Comparison of ENCODE assay signal across 20 cellular contexts in genomic region chr1:156957634-156958033, GRCh38. TPM values are rescaled to one million over a fixed set of nuclear protein-coding genes. Genes with fewer than 3 reads are reported as not detected.
DNase-seq lines count a peak whose midpoint lies in the region; ATAC-seq, FAIRE-seq and TF ChIP-seq lines count a peak whose summit lies in the region.
"Had no signal": no experiment of that assay in that cellular context is flagged by ENCODE, and none has a peak within 500 bp of the region (broad histone marks: within the 10 kb centered on the region; RNA-seq: fewer than 3 reads in every experiment).

No MANE protein-coding gene starts in this region.

- H3K9ac ChIP-seq in Loucy (ENCODE audit: low read depth, low read length, poor library complexity, severe bottlenecking), result no peak overlapping the region
- H3K9ac ChIP-seq: GM23248 had no signal

- no peaks in the 10 kb centered on the region for H3K9me3 Mint-ChIP-seq in CD14-positive monocyte
- H3K9me3 Mint-ChIP-seq: CD8-positive, alpha-beta memory T cell had no signal

- intact Hi-C loops in PC-9 (cut with micrococcal nuclease; ENCODE audit: unreplicated experiment), result loop anchor here (2.0 to 10.0 kb wide), 3 partner anchors 31 to 117 kb away; no protein-coding TSS in a partner anchor
- intact Hi-C loops in CD14-positive monocyte (cut with micrococcal nuclease), result no loop called here

- peak overlapping the region; percentile 85 for H3K27ac ChIP-seq in PC-9
- H3K27ac ChIP-seq: A549, C4-2B, GM23248 had no signal

- no peak overlapping the region for H3K4me3 Mint-ChIP-seq in CD14-positive monocyte
- H3K4me3 Mint-ChIP-seq: CD8-positive, alpha-beta memory T cell had no signal

- no TSS peak for BruUV-seq in PC-9 (replicated peaks; lab: Mats Ljungman, UMichigan)

- H3K4me2 ChIP-seq in Loucy (ENCODE audit: low read depth, low read length, poor library complexity, severe bottlenecking), result peak overlapping the region; percentile 25
- H3K4me2 ChIP-seq in PC-9, result peak overlapping the region; percentile 76
- H3K4me2 ChIP-seq: A549 had no signal

- H3K4me3 ChIP-seq in Loucy (ENCODE audit: low read length, poor library complexity, severe bottlenecking), result no peak overlapping the region
- H3K4me3 ChIP-seq in PC-9, result peak overlapping the region; percentile 38; the same call in 1 of the 2 replicates
- no peak overlapping the region for H3K4me3 ChIP-seq in bronchial epithelial cell (ENCODE audit: low read depth, low read length)
- no peak overlapping the region for H3K4me3 ChIP-seq in kidney epithelial cell (ENCODE audit: low read depth, low read length)
- H3K4me3 ChIP-seq: A549, GM23248 had no signal

- H3K27me3 ChIP-seq in Loucy (ENCODE audit: insufficient read depth, low read length, poor library complexity, severe bottlenecking), result no peaks in the 10 kb centered on the region
- H3K27me3 ChIP-seq in PC-9 (ENCODE audit: insufficient read depth, low read depth), result no peaks in the 10 kb centered on the region
- H3K27me3 ChIP-seq in bronchial epithelial cell (ENCODE audit: control insufficient read depth, insufficient read depth, low read length), result no peaks in the 10 kb centered on the region
- no peaks in the 10 kb centered on the region for H3K27me3 ChIP-seq in kidney epithelial cell (ENCODE audit: control insufficient read depth, insufficient read depth, low read length)
- H3K27me3 ChIP-seq: BE2C had no signal

- no peak for FAIRE-seq in bronchial epithelial cell (lab: Jason Lieb, UNC)
- FAIRE-seq: A549 had no signal

- no peak for TF ChIP-seq CTCF in Loucy (conservative IDR thresholded peaks at IDR 0.05; ENCODE audit: low read length)
- no peak for TF ChIP-seq CTCF in PC-9 (conservative IDR thresholded peaks at IDR 0.05)
- TF ChIP-seq CTCF in bronchial epithelial cell (IDR thresholded peaks at IDR 0.05; ENCODE audit: insufficient read depth, low read length, severe bottlenecking), result no peak
- no peak for TF ChIP-seq CTCF in kidney epithelial cell (IDR thresholded peaks at IDR 0.05; ENCODE audit: insufficient read depth, low read length, poor library complexity, severe bottlenecking)
- no peak for TF ChIP-seq CTCF in CD14-positive monocyte (IDR thresholded peaks at IDR 0.05)

- POLR2A ChIA-PET in PC-9 (lab: Charles Lee; ENCODE audit: unreplicated experiment), result interaction anchor here (0.5 to 0.6 kb wide), 2 partner anchors 264 to 1648 kb away, joined by 3 read pairs; no protein-coding TSS in a partner anchor

- H3F3A ChIP-seq in Loucy (ENCODE audit: low read depth) (no peaks in the 10 kb centered on the region), PC-9 (ENCODE audit: insufficient read depth, low read depth) (peaks cover 28% of the 10 kb centered on the region)

- H3K9me3 ChIP-seq in Loucy (ENCODE audit: insufficient read depth, low read depth, low read length) (no peaks in the 10 kb centered on the region), PC-9 (ENCODE audit: insufficient read depth, low read depth) (no peaks in the 10 kb centered on the region)
- H3K9me3 ChIP-seq: A549, BE2C, Caco-2 had no signal

- H3K9me2 ChIP-seq in Loucy (replicated peaks; ENCODE audit: low read depth, low read length) (no peaks in the 10 kb centered on the region), PC-9 (ENCODE audit: insufficient read depth) (no peaks in the 10 kb centered on the region)

- ATAC-seq in GM19351 (IDR thresholded peaks at IDR 0.05; ENCODE audit: unreplicated experiment), result no peak
- no peak for ATAC-seq in HG02870 (IDR thresholded peaks at IDR 0.05; ENCODE audit: unreplicated experiment)
- ATAC-seq: A549 had no signal

- H3K36me3 ChIP-seq in Loucy (ENCODE audit: insufficient read depth, low read length) (no peaks in the 10 kb centered on the region), PC-9 (ENCODE audit: low read depth) (peaks cover 19% of the 10 kb centered on the region), bronchial epithelial cell (ENCODE audit: control insufficient read depth, insufficient read depth, low read length) (peaks cover 25% of the 10 kb centered on the region), kidney epithelial cell (ENCODE audit: control insufficient read depth, insufficient read depth, low read length) (no peaks in the 10 kb centered on the region)

- H3K36me3 Mint-ChIP-seq in CD14-positive monocyte, result peaks cover 93 to 96% of the 10 kb centered on the region in 2 donors
- H3K36me3 Mint-ChIP-seq: IgD-negative memory B cell had no signal

- peak overlapping the region in 2 of 7 donors; percentile 8 to 34 for H3K27ac Mint-ChIP-seq in CD14-positive monocyte
- H3K27ac Mint-ChIP-seq: IgD-negative memory B cell had no signal

- H3K27me3 Mint-ChIP-seq in CD14-positive monocyte (ENCODE audit: low read depth in 3 of 3), result no peaks in the 10 kb centered on the region

- H3K4me1 Mint-ChIP-seq in CD14-positive monocyte, result peaks cover 12% of the 10 kb centered on the region

- H4K20me1 ChIP-seq in Loucy (ENCODE audit: insufficient read depth, low read length, poor library complexity, severe bottlenecking) (no peaks in the 10 kb centered on the region), PC-9 (ENCODE audit: insufficient read depth) (no peaks in the 10 kb centered on the region)

- DNase-seq in PC-9 (peak; percentile 28 to 85), bronchial epithelial cell (ENCODE audit: low read depth) (peak; percentile 44), kidney epithelial cell (ENCODE audit: low read depth) (peak; percentile 19), ureter (ENCODE audit: low spot score) (no peak), CD14-positive monocyte (ENCODE audit: low spot score) (no peak)
- DNase-seq: BE2C; Caco-2; CD8-positive, alpha-beta memory T cell; DMS53; GM23248; H7 had no signal

- CTCF ChIA-PET in PC-9 (lab: Charles Lee), result interaction anchor here (1.2 kb wide), 1 partner anchor 12 kb away, joined by 3 read pairs; no protein-coding TSS in a partner anchor

- no peak overlapping the region for H2AFZ ChIP-seq in Loucy (ENCODE audit: low read length)
- no peak overlapping the region for H2AFZ ChIP-seq in PC-9
- H2AFZ ChIP-seq: GM23248 had no signal

- H3K4me1 ChIP-seq in Loucy (ENCODE audit: insufficient read depth, low read length, poor library complexity, severe bottlenecking) (peaks cover 27% of the 10 kb centered on the region), PC-9 (replicated peaks; ENCODE audit: insufficient read depth) (peaks cover 49% of the 10 kb centered on the region)
- H3K4me1 ChIP-seq: A549, BE2C, Caco-2 had no signal

- H3K79me2 ChIP-seq in Loucy (ENCODE audit: insufficient read depth, low read length) (no peaks in the 10 kb centered on the region), PC-9 (ENCODE audit: low read depth) (no peaks in the 10 kb centered on the region)

RNA-seq across cellular contexts. Expression of gene LRRC71, which starts 37.2 kb away (rescaled TPM):
- total RNA-seq in PC-9 (2021), result not detected in 2 replicates
- not detected in 2 replicates for total RNA-seq in bronchial epithelial cell
- not detected in 2 replicates for total RNA-seq in kidney epithelial cell
- total RNA-seq in ureter, result not detected
- not detected for polyA plus RNA-seq in CD14-positive monocyte
- total RNA-seq: Caco-2; CD8-positive, alpha-beta memory T cell; Daoy; H7; HT1080 had no signal
- polyA plus RNA-seq: AG04450; CD8-positive, alpha-beta memory T cell; GM23248; IgD-negative memory B cell had no signal

Comparison
In these comparisons a context has a peak if more than half of its experiments do, and no peak if none do; other contexts are left out.
1. DNase-seq: peak in PC-9 (2 of 2), bronchial epithelial cell (single experiment) and kidney epithelial cell (single experiment); none in ureter (single experiment) and CD14-positive monocyte (single experiment).